Comparison of ENCODE assay signal across 1 cellular context in the genomic region with DNA sequence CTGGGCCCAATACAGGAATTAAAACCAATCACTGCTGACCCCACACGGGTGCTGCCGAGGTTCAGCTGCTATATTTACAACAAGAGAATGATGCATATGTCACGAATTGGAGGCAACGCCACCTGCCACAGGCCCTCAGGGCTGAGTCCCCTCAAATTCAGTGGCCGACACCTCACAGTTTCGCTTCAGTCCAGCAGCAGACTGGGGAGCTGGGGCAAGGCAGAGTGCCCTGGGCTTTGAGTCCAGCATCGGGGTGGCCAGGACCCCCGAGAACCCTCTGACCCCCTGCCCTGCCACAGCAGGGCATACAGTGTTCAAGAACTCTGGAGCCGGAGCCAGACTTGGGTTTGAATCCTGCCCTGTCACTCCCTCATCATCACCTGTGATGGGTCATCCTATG.
TF ChIP-seq lines count a peak whose summit lies in the region.

No MANE protein-coding gene starts in this region.

TF ChIP-seq in H1, 55 proteins besides CTCF, POLR2A, EP300 and RAD21 (continued from another document):
- TF ChIP-seq NANOG (IDR thresholded peaks at IDR 0.05; ENCODE audit: insufficient read depth, low read depth, low read length, poor library complexity, severe bottlenecking), result no peak
- TF ChIP-seq EZH2 (IDR thresholded peaks at IDR 0.05; ENCODE audit: low read depth, low read length, severe bottlenecking), result no peak
- no peak for TF ChIP-seq TAF7 (optimal IDR thresholded peaks at IDR 0.05; ENCODE audit: borderline replicate concordance, low read depth, low read length)
- TF ChIP-seq SP2 (IDR thresholded peaks at IDR 0.05; ENCODE audit: low read length), result no peak
- TF ChIP-seq, protein P1, sequence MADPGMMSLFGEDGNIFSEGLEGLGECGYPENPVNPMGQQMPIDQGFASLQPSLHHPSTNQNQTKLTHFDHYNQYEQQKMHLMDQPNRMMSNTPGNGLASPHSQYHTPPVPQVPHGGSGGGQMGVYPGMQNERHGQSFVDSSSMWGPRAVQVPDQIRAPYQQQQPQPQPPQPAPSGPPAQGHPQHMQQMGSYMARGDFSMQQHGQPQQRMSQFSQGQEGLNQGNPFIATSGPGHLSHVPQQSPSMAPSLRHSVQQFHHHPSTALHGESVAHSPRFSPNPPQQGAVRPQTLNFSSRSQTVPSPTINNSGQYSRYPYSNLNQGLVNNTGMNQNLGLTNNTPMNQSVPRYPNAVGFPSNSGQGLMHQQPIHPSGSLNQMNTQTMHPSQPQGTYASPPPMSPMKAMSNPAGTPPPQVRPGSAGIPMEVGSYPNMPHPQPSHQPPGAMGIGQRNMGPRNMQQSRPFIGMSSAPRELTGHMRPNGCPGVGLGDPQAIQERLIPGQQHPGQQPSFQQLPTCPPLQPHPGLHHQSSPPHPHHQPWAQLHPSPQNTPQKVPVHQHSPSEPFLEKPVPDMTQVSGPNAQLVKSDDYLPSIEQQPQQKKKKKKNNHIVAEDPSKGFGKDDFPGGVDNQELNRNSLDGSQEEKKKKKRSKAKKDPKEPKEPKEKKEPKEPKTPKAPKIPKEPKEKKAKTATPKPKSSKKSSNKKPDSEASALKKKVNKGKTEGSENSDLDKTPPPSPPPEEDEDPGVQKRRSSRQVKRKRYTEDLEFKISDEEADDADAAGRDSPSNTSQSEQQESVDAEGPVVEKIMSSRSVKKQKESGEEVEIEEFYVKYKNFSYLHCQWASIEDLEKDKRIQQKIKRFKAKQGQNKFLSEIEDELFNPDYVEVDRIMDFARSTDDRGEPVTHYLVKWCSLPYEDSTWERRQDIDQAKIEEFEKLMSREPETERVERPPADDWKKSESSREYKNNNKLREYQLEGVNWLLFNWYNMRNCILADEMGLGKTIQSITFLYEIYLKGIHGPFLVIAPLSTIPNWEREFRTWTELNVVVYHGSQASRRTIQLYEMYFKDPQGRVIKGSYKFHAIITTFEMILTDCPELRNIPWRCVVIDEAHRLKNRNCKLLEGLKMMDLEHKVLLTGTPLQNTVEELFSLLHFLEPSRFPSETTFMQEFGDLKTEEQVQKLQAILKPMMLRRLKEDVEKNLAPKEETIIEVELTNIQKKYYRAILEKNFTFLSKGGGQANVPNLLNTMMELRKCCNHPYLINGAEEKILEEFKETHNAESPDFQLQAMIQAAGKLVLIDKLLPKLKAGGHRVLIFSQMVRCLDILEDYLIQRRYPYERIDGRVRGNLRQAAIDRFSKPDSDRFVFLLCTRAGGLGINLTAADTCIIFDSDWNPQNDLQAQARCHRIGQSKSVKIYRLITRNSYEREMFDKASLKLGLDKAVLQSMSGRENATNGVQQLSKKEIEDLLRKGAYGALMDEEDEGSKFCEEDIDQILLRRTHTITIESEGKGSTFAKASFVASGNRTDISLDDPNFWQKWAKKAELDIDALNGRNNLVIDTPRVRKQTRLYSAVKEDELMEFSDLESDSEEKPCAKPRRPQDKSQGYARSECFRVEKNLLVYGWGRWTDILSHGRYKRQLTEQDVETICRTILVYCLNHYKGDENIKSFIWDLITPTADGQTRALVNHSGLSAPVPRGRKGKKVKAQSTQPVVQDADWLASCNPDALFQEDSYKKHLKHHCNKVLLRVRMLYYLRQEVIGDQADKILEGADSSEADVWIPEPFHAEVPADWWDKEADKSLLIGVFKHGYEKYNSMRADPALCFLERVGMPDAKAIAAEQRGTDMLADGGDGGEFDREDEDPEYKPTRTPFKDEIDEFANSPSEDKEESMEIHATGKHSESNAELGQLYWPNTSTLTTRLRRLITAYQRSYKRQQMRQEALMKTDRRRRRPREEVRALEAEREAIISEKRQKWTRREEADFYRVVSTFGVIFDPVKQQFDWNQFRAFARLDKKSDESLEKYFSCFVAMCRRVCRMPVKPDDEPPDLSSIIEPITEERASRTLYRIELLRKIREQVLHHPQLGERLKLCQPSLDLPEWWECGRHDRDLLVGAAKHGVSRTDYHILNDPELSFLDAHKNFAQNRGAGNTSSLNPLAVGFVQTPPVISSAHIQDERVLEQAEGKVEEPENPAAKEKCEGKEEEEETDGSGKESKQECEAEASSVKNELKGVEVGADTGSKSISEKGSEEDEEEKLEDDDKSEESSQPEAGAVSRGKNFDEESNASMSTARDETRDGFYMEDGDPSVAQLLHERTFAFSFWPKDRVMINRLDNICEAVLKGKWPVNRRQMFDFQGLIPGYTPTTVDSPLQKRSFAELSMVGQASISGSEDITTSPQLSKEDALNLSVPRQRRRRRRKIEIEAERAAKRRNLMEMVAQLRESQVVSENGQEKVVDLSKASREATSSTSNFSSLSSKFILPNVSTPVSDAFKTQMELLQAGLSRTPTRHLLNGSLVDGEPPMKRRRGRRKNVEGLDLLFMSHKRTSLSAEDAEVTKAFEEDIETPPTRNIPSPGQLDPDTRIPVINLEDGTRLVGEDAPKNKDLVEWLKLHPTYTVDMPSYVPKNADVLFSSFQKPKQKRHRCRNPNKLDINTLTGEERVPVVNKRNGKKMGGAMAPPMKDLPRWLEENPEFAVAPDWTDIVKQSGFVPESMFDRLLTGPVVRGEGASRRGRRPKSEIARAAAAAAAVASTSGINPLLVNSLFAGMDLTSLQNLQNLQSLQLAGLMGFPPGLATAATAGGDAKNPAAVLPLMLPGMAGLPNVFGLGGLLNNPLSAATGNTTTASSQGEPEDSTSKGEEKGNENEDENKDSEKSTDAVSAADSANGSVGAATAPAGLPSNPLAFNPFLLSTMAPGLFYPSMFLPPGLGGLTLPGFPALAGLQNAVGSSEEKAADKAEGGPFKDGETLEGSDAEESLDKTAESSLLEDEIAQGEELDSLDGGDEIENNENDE (IDR thresholded peaks at IDR 0.05; ENCODE audit: insufficient replicate concordance, low read length), result no peak
